2 cellular contexts compared by ENCODE assay signal in genomic region chr14:45149602-45150001, GRCh38.
TF ChIP-seq lines count a peak whose summit lies in the region.

No MANE protein-coding gene starts in this region.

TF ChIP-seq in A549, 52 proteins besides CTCF, POLR2A, EP300 and RAD21:
- peak; percentile 68 for TF ChIP-seq NFE2L2 (conservative IDR thresholded peaks at IDR 0.05; ENCODE audit: low read length)
- peak; percentile 16 for TF ChIP-seq MAFK (IDR thresholded peaks at IDR 0.05; ENCODE audit: partially characterized antibody)
- TF ChIP-seq, protein P1, sequence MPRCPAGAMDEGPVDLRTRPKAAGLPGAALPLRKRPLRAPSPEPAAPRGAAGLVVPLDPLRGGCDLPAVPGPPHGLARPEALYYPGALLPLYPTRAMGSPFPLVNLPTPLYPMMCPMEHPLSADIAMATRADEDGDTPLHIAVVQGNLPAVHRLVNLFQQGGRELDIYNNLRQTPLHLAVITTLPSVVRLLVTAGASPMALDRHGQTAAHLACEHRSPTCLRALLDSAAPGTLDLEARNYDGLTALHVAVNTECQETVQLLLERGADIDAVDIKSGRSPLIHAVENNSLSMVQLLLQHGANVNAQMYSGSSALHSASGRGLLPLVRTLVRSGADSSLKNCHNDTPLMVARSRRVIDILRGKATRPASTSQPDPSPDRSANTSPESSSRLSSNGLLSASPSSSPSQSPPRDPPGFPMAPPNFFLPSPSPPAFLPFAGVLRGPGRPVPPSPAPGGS (IDR thresholded peaks at IDR 0.05), result no peak
- TF ChIP-seq MAZ (IDR thresholded peaks at IDR 0.05; ENCODE audit: borderline replicate concordance, low read depth, low read length), result no peak

TF ChIP-seq in K562, 482 proteins besides CTCF, POLR2A, EP300 and RAD21:
- TF ChIP-seq ZBTB11 (CRISPR knock-in tag; IDR thresholded peaks at IDR 0.05), result no peak
- peak; percentile 33 for TF ChIP-seq MAFG (tag; conservative IDR thresholded peaks at IDR 0.05)
